In the genomic region with DNA sequence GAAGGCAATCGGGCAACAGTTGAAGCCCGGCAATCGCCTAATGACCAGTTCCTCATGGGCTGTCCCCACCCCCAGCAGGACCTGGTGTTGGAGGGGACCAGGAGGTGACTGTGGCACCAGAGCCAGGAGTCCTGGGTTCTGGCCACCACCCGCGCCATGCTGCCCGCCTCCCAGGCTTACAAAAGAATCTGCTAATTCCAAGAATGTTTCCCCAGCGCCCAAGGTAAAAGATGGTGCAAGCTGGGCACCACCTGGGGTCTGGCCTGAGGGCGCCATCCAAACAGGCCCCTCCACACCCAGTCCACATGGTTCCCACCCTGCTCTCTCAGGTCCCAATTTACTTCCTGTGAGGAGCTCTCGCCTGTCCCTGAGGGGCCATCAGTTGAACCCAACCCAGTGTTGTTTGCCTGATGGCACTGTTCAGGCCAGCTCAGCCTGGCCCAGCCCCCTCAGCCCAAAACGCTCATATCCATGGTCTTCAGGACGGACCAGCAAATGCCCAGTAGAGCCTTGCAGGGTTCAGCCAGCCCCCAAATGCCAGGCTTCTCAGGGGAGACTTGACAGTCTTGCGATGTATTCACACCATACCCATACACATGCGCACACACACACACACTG, we compare ENCODE assay signal across 27 cellular contexts. TPM values are rescaled to one million over a fixed set of nuclear protein-coding genes. Genes with fewer than 3 reads are reported as not detected.
DNase-seq lines count a peak whose midpoint lies in the region; ATAC-seq and TF ChIP-seq lines count a peak whose summit lies in the region.
"Had no signal": no experiment of that assay in that cellular context is flagged by ENCODE, and none has a peak within 500 bp of the region (broad histone marks: within the 10 kb centered on the region; RNA-seq: fewer than 3 reads in every experiment).

No MANE protein-coding gene starts in this region.

- H3K27ac Mint-ChIP-seq in GM23338: peak overlapping the region; percentile 81; the same call in 1 of the 2 replicates
- peak overlapping the region; percentile 37 for H3K27ac Mint-ChIP-seq in MCF 10A (ENCODE audit: low read depth, unreplicated experiment)
- H3K27ac Mint-ChIP-seq: activated CD4-positive, alpha-beta memory T cell treated with anti-CD3 and anti-CD28 coated beads for 36 hours; activated naive CD4-positive, alpha-beta T cell treated with anti-CD3 and anti-CD28 coated beads, Interleukin-2, amount 50 U/mL, for 24 hours; activated T-helper 2 cell treated with anti-CD3 and anti-CD28 coated beads, Interferon-gamma antibody, Interleukin-2, Interleukin-4, amounts not matched to agents 10 μg/mL and 5 μg/mL and 100 μg/mL, durations not matched to agents 14 hours and 24 hours and 36 hours had no signal

- TF ChIP-seq POLR2A in thyroid gland (IDR thresholded peaks at IDR 0.05): no peak

- BruUV-seq in MCF 10A (replicated peaks; lab: Mats Ljungman, UMichigan): no TSS peak

- H3K9me2 ChIP-seq in GM23338 (ENCODE audit: insufficient read depth): no peaks in the 10 kb centered on the region

- H3F3A ChIP-seq in GM23338 (replicated peaks; ENCODE audit: low read depth) (no peaks in the 10 kb centered on the region; the same call in 1 of the 2 replicates), smooth muscle cell (ENCODE audit: low read depth) (peaks cover 2% of the 10 kb centered on the region)

- WGBS in smooth muscle cell (ENCODE audit: low lambda C conversion rate): 96% methylated on average over 13 of the region's 13 CpGs
- WGBS in thyroid gland, 2 donors: 95 to 97% methylated on average over 12 to 13 of the region's 13 CpGs

- H3K4me3 ChIP-seq in GM23338: no peak overlapping the region
- no peak overlapping the region for H3K4me3 ChIP-seq in smooth muscle cell
- H3K4me3 ChIP-seq in thyroid gland (replicated peaks in 1 of 3): no peak overlapping the region
- H3K4me3 ChIP-seq: colonic mucosa, heart right ventricle, SK-N-MC, transverse colon had no signal

- no peak overlapping the region for H3K4me3 Mint-ChIP-seq in GM23338
- H3K4me3 Mint-ChIP-seq in MCF 10A (ENCODE audit: unreplicated experiment): peak overlapping the region; percentile 27
- H3K4me3 Mint-ChIP-seq: activated CD4-positive, alpha-beta memory T cell treated with anti-CD3 and anti-CD28 coated beads for 36 hours; activated naive CD4-positive, alpha-beta T cell treated with anti-CD3 and anti-CD28 coated beads, Interleukin-2, amount 50 U/mL, for 24 hours; stimulated activated naive CD8-positive, alpha-beta T cell treated with anti-CD3 and anti-CD28 coated beads, Interleukin-15, amount 100 ng/mL, for 72 hours had no signal

- peaks cover 24% of the 10 kb centered on the region for H3K36me3 Mint-ChIP-seq in GM23338 (ENCODE audit: low read depth)
- peaks cover 7% of the 10 kb centered on the region for H3K36me3 Mint-ChIP-seq in MCF 10A (ENCODE audit: insufficient read depth, unreplicated experiment)
- H3K36me3 Mint-ChIP-seq: activated CD4-positive, alpha-beta memory T cell treated with anti-CD3 and anti-CD28 coated beads for 36 hours; activated naive CD4-positive, alpha-beta T cell treated with anti-CD3 and anti-CD28 coated beads, Interleukin-2, amount 50 U/mL, for 24 hours had no signal

- intact Hi-C loops in MCF 10A (cut with micrococcal nuclease) (no loop called here), thyroid gland (cut with DNase I) (loop anchor here (5.0 kb wide), 1 partner anchor 83 kb away; no protein-coding TSS in a partner anchor)

- DNase-seq in GM23338 (ENCODE audit: low spot score) (no peak), MCF 10A (ENCODE audit: unreplicated experiment) (no peak), left lobe of liver (ENCODE audit: low spot score) (peak; percentile 48), smooth muscle cell (lab: John Stamatoyannopoulos, UW; ENCODE audit: unreplicated experiment) (no peak), DMS 273 (lab: John Stamatoyannopoulos, UW; ENCODE audit: unreplicated experiment) (no peak), thyroid gland (no peak), middle frontal gyrus (ENCODE audit: extremely low spot score, low spot score) (no peak)
- DNase-seq: 8988T; activated CD4-positive, alpha-beta memory T cell treated with anti-CD3 and anti-CD28 coated beads for 36 hours; activated CD4-positive, CD25-positive, alpha-beta regulatory T cell treated with anti-CD3 and anti-CD28 coated beads, Interleukin-2, amount 50 U/mL, for 72 hours; activated CD8-positive, alpha-beta memory T cell treated with anti-CD3 and anti-CD28 coated beads, Interleukin-2, amount 50 U/mL, for 48 hours; colonic mucosa; effector CD8-positive, alpha-beta T cell; foreskin melanocyte; GOT3; heart right ventricle; NCI-H1105; NCI-H187 treated with DMSO at 0.1 percent for 48 hours; NCI-H774; stimulated activated naive CD8-positive, alpha-beta T cell treated with anti-CD3 and anti-CD28 coated beads, Interleukin-15, amount 100 ng/mL, for 72 hours; transverse colon had no signal

- H4K20me1 ChIP-seq in GM23338 (replicated peaks; ENCODE audit: insufficient read depth) (peaks cover 7% of the 10 kb centered on the region), smooth muscle cell (ENCODE audit: low read depth) (no peaks in the 10 kb centered on the region)

- TF ChIP-seq CTCF in GM23338 (conservative IDR thresholded peaks at IDR 0.05; ENCODE audit: low read depth in 2 of 2): no peak
- no peak for TF ChIP-seq CTCF in MCF 10A (IDR thresholded peaks at IDR 0.05; ENCODE audit: unreplicated experiment)
- TF ChIP-seq CTCF in smooth muscle cell (IDR thresholded peaks at IDR 0.05; ENCODE audit: borderline replicate concordance, insufficient read depth, poor library complexity, severe bottlenecking): no peak
- no peak for TF ChIP-seq CTCF in thyroid gland (IDR thresholded peaks at IDR 0.05)

- H3K4me1 Mint-ChIP-seq in GM23338 (peaks cover 42% of the 10 kb centered on the region), MCF 10A (ENCODE audit: insufficient read depth, unreplicated experiment) (peaks cover 55% of the 10 kb centered on the region)
- H3K4me1 Mint-ChIP-seq: activated naive CD4-positive, alpha-beta T cell treated with anti-CD3 and anti-CD28 coated beads, Interleukin-2, amount 50 U/mL, for 24 hours; stimulated activated naive CD8-positive, alpha-beta T cell treated with anti-CD3 and anti-CD28 coated beads, Interleukin-15, amount 100 ng/mL, for 72 hours had no signal

- POLR2A ChIA-PET in MCF 10A (lab: Yijun Ruan, JAX): interaction anchor here (1.2 to 8.2 kb wide), 6 partner anchors 9 to 168 kb away, joined by 3 to 222 read pairs (median 28); partner anchors contain the start of gene LAPTM4A

- H3K9ac ChIP-seq in smooth muscle cell (ENCODE audit: low read depth): no peak overlapping the region

- H3K79me2 ChIP-seq in GM23338 (replicated peaks; ENCODE audit: insufficient read depth) (peaks cover 78% of the 10 kb centered on the region), smooth muscle cell (ENCODE audit: low read depth) (peaks cover 19% of the 10 kb centered on the region)

- CTCF ChIA-PET in MCF 10A (lab: Yijun Ruan, JAX): interaction anchor here (0.6 to 8.4 kb wide), 9 partner anchors 12 to 130 kb away, joined by 3 to 140 read pairs (median 4); no protein-coding TSS in a partner anchor

- H3K27me3 ChIP-seq in GM23338 (ENCODE audit: insufficient read depth): no peaks in the 10 kb centered on the region
- H3K27me3 ChIP-seq in smooth muscle cell (ENCODE audit: low read depth): no peaks in the 10 kb centered on the region
- no peaks in the 10 kb centered on the region for H3K27me3 ChIP-seq in thyroid gland
- H3K27me3 ChIP-seq: colonic mucosa, transverse colon had no signal

- no peak overlapping the region for H3K4me2 ChIP-seq in GM23338
- H3K4me2 ChIP-seq in smooth muscle cell: no peak overlapping the region

- H3K27me3 Mint-ChIP-seq in GM23338 (ENCODE audit: insufficient read depth, low read depth, poor library complexity) (peaks cover 7% of the 10 kb centered on the region), MCF 10A (ENCODE audit: insufficient read depth, unreplicated experiment) (no peaks in the 10 kb centered on the region)

- H3K36me3 ChIP-seq in GM23338 (ENCODE audit: insufficient read depth): no peaks in the 10 kb centered on the region
- H3K36me3 ChIP-seq in smooth muscle cell (ENCODE audit: low read depth): no peaks in the 10 kb centered on the region
- H3K36me3 ChIP-seq in thyroid gland: no peaks in the 10 kb centered on the region
- H3K36me3 ChIP-seq: colonic mucosa, heart right ventricle, neutrophil, transverse colon had no signal

- no peak for ATAC-seq in GM23338
- ATAC-seq in left lobe of liver: no peak
- ATAC-seq in GM18861 (IDR thresholded peaks at IDR 0.05; ENCODE audit: unreplicated experiment): no peak
- ATAC-seq: heart right ventricle; stimulated activated naive CD8-positive, alpha-beta T cell treated with anti-CD3 and anti-CD28 coated beads, Interleukin-15, amount 100 ng/mL, for 72 hours had no signal

- H2AFZ ChIP-seq in GM23338: no peak overlapping the region
- no peak overlapping the region for H2AFZ ChIP-seq in smooth muscle cell (ENCODE audit: low read depth)

- H3K27ac ChIP-seq in GM23338 (ENCODE audit: low read depth) (no peak overlapping the region), smooth muscle cell (ENCODE audit: low read depth) (peak overlapping the region; percentile 72), thyroid gland (no peak overlapping the region)
- H3K27ac ChIP-seq: colonic mucosa, heart right ventricle, neutrophil, SK-N-MC had no signal

- no peaks in the 10 kb centered on the region for H3K9me3 ChIP-seq in smooth muscle cell (replicated peaks; ENCODE audit: low read depth)
- H3K9me3 ChIP-seq in thyroid gland: no peaks in the 10 kb centered on the region
- H3K9me3 ChIP-seq: colonic mucosa, heart right ventricle, neutrophil, transverse colon had no signal

- H3K4me1 ChIP-seq in GM23338 (ENCODE audit: insufficient read depth) (peaks cover 21% of the 10 kb centered on the region), smooth muscle cell (ENCODE audit: low read depth) (peaks cover 27% of the 10 kb centered on the region), thyroid gland (peaks cover 10 to 21% of the 10 kb centered on the region in 2 donors)

- H3K9me3 Mint-ChIP-seq in GM23338 (no peaks in the 10 kb centered on the region), MCF 10A (ENCODE audit: unreplicated experiment) (no peaks in the 10 kb centered on the region)
- H3K9me3 Mint-ChIP-seq: activated CD4-positive, alpha-beta memory T cell treated with anti-CD3 and anti-CD28 coated beads for 36 hours; activated naive CD4-positive, alpha-beta T cell treated with anti-CD3 and anti-CD28 coated beads, Interleukin-2, amount 50 U/mL, for 24 hours; activated T-helper 2 cell treated with anti-CD3 and anti-CD28 coated beads, Interferon-gamma antibody, Interleukin-2, Interleukin-4, amounts not matched to agents 10 μg/mL and 5 μg/mL and 100 μg/mL, durations not matched to agents 14 hours and 24 hours and 36 hours; stimulated activated naive CD8-positive, alpha-beta T cell treated with anti-CD3 and anti-CD28 coated beads, Interleukin-15, amount 100 ng/mL, for 72 hours had no signal

TF ChIP-seq in GM23338, 12 proteins besides CTCF, POLR2A, EP300 and RAD21 (continues in another document):
- no peak for TF ChIP-seq POLR2AphosphoS5 (IDR thresholded peaks at IDR 0.05; ENCODE audit: low read depth)
- no peak for TF ChIP-seq ZNF331 (CRISPR knock-in tag; IDR thresholded peaks at IDR 0.05; ENCODE audit: low read depth)

RNA-seq across cellular contexts. Expression of gene SDC1, which starts 5.1 kb away (rescaled TPM):
- total RNA-seq in GM23338 (2014; rRNA removed; shearing (Covaris generic)): 40.6 and 43.0 TPM in 2 replicates
- polyA plus RNA-seq in GM23338 (2016; fragmentation: Nextera tagmentation; extraction: Ambion mirVana) (16.1 and 16.6 TPM in 2 replicates), smooth muscle cell (88.1 and 110 TPM in 2 replicates)
- total RNA-seq in MCF 10A (2022) (214 and 232 TPM in 2 replicates), left lobe of liver (537 TPM), smooth muscle cell (61.0 and 81.1 TPM in 2 replicates), thyroid gland (10 to 100 TPM; 21.9 to 28.0 (median 24.7) TPM)
- total RNA-seq: T-helper 1 cell treated with Interleukin-12 subunit alpha and Interleukin-12 subunit beta and Interleukin-4 antibody, amounts not matched to agents 30 ng/mL and 1 ng/mL, for 36 hours had no signal
